In genomic region chr17:44247346-44248219, GRCh38 we compare ENCODE assay signal across 17 cellular contexts. TPM values are rescaled to one million over a fixed set of nuclear protein-coding genes. Genes with fewer than 3 reads are reported as not detected.
A peak's percentile ranks its signal among the peaks of the same experiment; 100 is the strongest.
DNase-seq lines count a peak whose midpoint lies in the region; ATAC-seq and TF ChIP-seq lines count a peak whose summit lies in the region.
"Had no signal": no experiment of that assay in that cellular context is flagged by ENCODE, and none has a peak within 500 bp of the region (broad histone marks: within the 10 kb centered on the region; RNA-seq: fewer than 3 reads in every experiment).

No MANE protein-coding gene starts in this region.

- H3K4me3 ChIP-seq in body of pancreas, result no peak overlapping the region
- no peak overlapping the region for H3K4me3 ChIP-seq in lower lobe of right lung
- H3K4me3 ChIP-seq in testis, result no peak overlapping the region
- H3K4me3 ChIP-seq: uterus had no signal

- H3K27me3 ChIP-seq in body of pancreas (no peaks in the 10 kb centered on the region), lower lobe of right lung (ENCODE audit: low read depth) (no peaks in the 10 kb centered on the region), testis (no peaks in the 10 kb centered on the region)
- H3K27me3 ChIP-seq: uterus had no signal

- no peak for TF ChIP-seq POLR2A in body of pancreas (IDR thresholded peaks at IDR 0.05)
- no peak for TF ChIP-seq POLR2A in testis (IDR thresholded peaks at IDR 0.05)

- no peaks in the 10 kb centered on the region for H3K36me3 ChIP-seq in body of pancreas (replicated peaks in 1 of 2; ENCODE audit: insufficient read depth in 1 of 2, low read depth in 2 of 2)
- no peaks in the 10 kb centered on the region for H3K36me3 ChIP-seq in lower lobe of right lung
- no peaks in the 10 kb centered on the region for H3K36me3 ChIP-seq in testis (ENCODE audit: low read depth, missing control alignments)
- H3K36me3 ChIP-seq: uterus had no signal

- H3K4me1 ChIP-seq in body of pancreas (no peaks in the 10 kb centered on the region), lower lobe of right lung (peaks cover 21% of the 10 kb centered on the region), testis (peaks cover 35% of the 10 kb centered on the region)

- peak overlapping the region; percentile 18 for H3K27ac Mint-ChIP-seq in activated naive CD4-positive, alpha-beta T cell treated with anti-CD3 and anti-CD28 coated beads, Interleukin-2, amount 50 U/mL, for 24 hours
- peak overlapping the region in 1 of 2 donors; percentile 86 for H3K27ac Mint-ChIP-seq in activated naive CD4-positive, alpha-beta T cell treated with anti-CD3 and anti-CD28 coated beads, Interleukin-2, amount 50 U/mL, for 72 hours

- WGBS in body of pancreas, 2 donors, result 56 to 82% methylated on average over 5 to 11 of the region's 11 CpGs
- WGBS in testis, 2 donors, result 33 to 56% methylated on average over 10 to 11 of the region's 11 CpGs

- H3K4me3 Mint-ChIP-seq in activated naive CD4-positive, alpha-beta T cell treated with anti-CD3 and anti-CD28 coated beads, Interleukin-2, amount 50 U/mL, for 24 hours, result no peak overlapping the region
- H3K4me3 Mint-ChIP-seq: activated T-cell treated with anti-CD3 and anti-CD28 coated beads, Interleukin-2, amount 50 U/mL, for 4 hours had no signal

- ATAC-seq in activated naive CD4-positive, alpha-beta T cell treated with anti-CD3 and anti-CD28 coated beads, Interleukin-2, amount 50 U/mL, for 72 hours, result no peak
- ATAC-seq in body of pancreas (peak; percentile 33), lower lobe of right lung (peak; percentile 23 to 26), HG03520 (IDR thresholded peaks at IDR 0.05; ENCODE audit: unreplicated experiment) (no peak)

- TF ChIP-seq CTCF in body of pancreas (IDR thresholded peaks at IDR 0.05) (no peak), lower lobe of right lung (IDR thresholded peaks at IDR 0.05) (no peak), testis (IDR thresholded peaks at IDR 0.05) (no peak)

- no peaks in the 10 kb centered on the region for H3K36me3 Mint-ChIP-seq in activated naive CD4-positive, alpha-beta T cell treated with anti-CD3 and anti-CD28 coated beads, Interleukin-2, amount 50 U/mL, for 24 hours
- H3K36me3 Mint-ChIP-seq in activated naive CD4-positive, alpha-beta T cell treated with anti-CD3 and anti-CD28 coated beads, Interleukin-2, amount 50 U/mL, for 72 hours, result no peaks in the 10 kb centered on the region

- H3K27ac ChIP-seq in body of pancreas (no peak overlapping the region), lower lobe of right lung (no peak overlapping the region), testis (peak overlapping the region in 1 of 2 donors; percentile 6)
- H3K27ac ChIP-seq: uterus had no signal

- intact Hi-C loops in body of pancreas (cut with DNase I), result no loop called here
- intact Hi-C loops in lower lobe of right lung (cut with DNase I), result no loop called here
- intact Hi-C loops in testis (cut with DNase I; ENCODE audit: low total_unique reads), result no loop called here

- no peaks in the 10 kb centered on the region for H3K9me3 Mint-ChIP-seq in activated naive CD4-positive, alpha-beta T cell treated with anti-CD3 and anti-CD28 coated beads, Interleukin-2, amount 50 U/mL, for 24 hours
- no peaks in the 10 kb centered on the region for H3K9me3 Mint-ChIP-seq in activated naive CD4-positive, alpha-beta T cell treated with anti-CD3 and anti-CD28 coated beads, Interleukin-2, amount 50 U/mL, for 72 hours
- H3K9me3 Mint-ChIP-seq: activated T-cell treated with anti-CD3 and anti-CD28 coated beads, Interleukin-2, amount 50 U/mL, for 4 hours had no signal

- H3K27me3 Mint-ChIP-seq in activated naive CD4-positive, alpha-beta T cell treated with anti-CD3 and anti-CD28 coated beads, Interleukin-2, amount 50 U/mL, for 24 hours, result no peaks in the 10 kb centered on the region

- H3K4me1 Mint-ChIP-seq in activated naive CD4-positive, alpha-beta T cell treated with anti-CD3 and anti-CD28 coated beads, Interleukin-2, amount 50 U/mL, for 24 hours, result peaks cover 48% of the 10 kb centered on the region

- no peak for DNase-seq in activated naive CD4-positive, alpha-beta T cell treated with anti-CD3 and anti-CD28 coated beads, Interleukin-2, amount 50 U/mL, for 72 hours (ENCODE audit: low spot score in 2 of 2)
- DNase-seq in body of pancreas, result no peak
- no peak for DNase-seq in lower lobe of right lung
- DNase-seq in testis, result peak; percentile 60
- no peak for DNase-seq in C1 segment of cervical spinal cord (lab: John Stamatoyannopoulos, UW)
- no peak for DNase-seq in NCI-H2196 treated with DMSO at 0.1 percent for 48 hours (lab: John Stamatoyannopoulos, UW; ENCODE audit: unreplicated experiment)
- DNase-seq: activated T-cell treated with anti-CD3 and anti-CD28 coated beads, Interleukin-2, amount 50 U/mL, for 4 hours; foreskin melanocyte; IMR-90; NCI-H1694; NCI-H69; nucleus accumbens; SHP77 treated with DMSO at 0.1 percent for 48 hours had no signal

- H3K9me3 ChIP-seq in body of pancreas (no peaks in the 10 kb centered on the region), lower lobe of right lung (no peaks in the 10 kb centered on the region), testis (no peaks in the 10 kb centered on the region)
- H3K9me3 ChIP-seq: uterus had no signal

RNA-seq across cellular contexts. Expression of gene SLC4A1, which starts 20.4 kb away (rescaled TPM):
- total RNA-seq in activated naive CD4-positive, alpha-beta T cell treated with anti-CD3 and anti-CD28 coated beads, Interleukin-2, amount 50 U/mL, for 72 hours, result not detected
- not detected for total RNA-seq in body of pancreas
- 0.83 TPM for total RNA-seq in lower lobe of right lung
- total RNA-seq in testis, result under 1 TPM; 0.37 to 0.71 TPM
- 0.12 TPM for polyA plus RNA-seq in testis (ENCODE audit: insufficient read depth, low read depth, low replicate concordance)
- total RNA-seq: activated T-cell treated with anti-CD3 and anti-CD28 coated beads, Interleukin-2, amount 50 U/mL, for 4 hours; IMR-90 had no signal
- polyA plus RNA-seq: IMR-90, keratinocyte had no signal

RNA-seq across cellular contexts. Expression of gene UBTF, which starts 28.1 kb away (rescaled TPM):
- total RNA-seq in activated naive CD4-positive, alpha-beta T cell treated with anti-CD3 and anti-CD28 coated beads, Interleukin-2, amount 50 U/mL, for 72 hours, result 100 to 1,000 TPM; 112 to 134 TPM
- 10 to 100 TPM; 43.8 to 73.8 TPM for total RNA-seq in body of pancreas
- 56.7 TPM for total RNA-seq in lower lobe of right lung
- 10 to 100 TPM; 69.6 to 78.7 TPM for total RNA-seq in testis
- polyA plus RNA-seq in testis (ENCODE audit: insufficient read depth, low read depth, low replicate concordance), result 54.2 TPM

RNA-seq across cellular contexts. Expression of gene ATXN7L3, which starts 47.9 kb away (rescaled TPM):
- total RNA-seq in activated naive CD4-positive, alpha-beta T cell treated with anti-CD3 and anti-CD28 coated beads, Interleukin-2, amount 50 U/mL, for 72 hours, result 10 to 100 TPM; 81.1 to 94.4 TPM
- total RNA-seq in body of pancreas (10 to 100 TPM; 21.0 to 37.6 TPM), lower lobe of right lung (67.4 TPM), testis (100 to 1,000 TPM; 100 to 101 TPM)
- polyA plus RNA-seq in testis (ENCODE audit: insufficient read depth, low read depth, low replicate concordance), result 76.5 TPM

Comparison
In these comparisons a context has a peak if more than half of its experiments do, and no peak if none do; other contexts are left out.
1. ATAC-seq: peak in body of pancreas (single experiment) and lower lobe of right lung (2 of 2); none in activated naive CD4-positive, alpha-beta T cell treated with anti-CD3 and anti-CD28 coated beads, Interleukin-2, amount 50 U/mL, for 72 hours (0 of 2) and HG03520 (single experiment).